Comparison of ENCODE assay signal across 8 cellular contexts in genomic region chr7:155001756-155002410, GRCh38. TPM values are rescaled to one million over a fixed set of nuclear protein-coding genes. Genes with fewer than 3 reads are reported as not detected.
DNase-seq lines count a peak whose midpoint lies in the region; ATAC-seq lines count a peak whose summit lies in the region.

No MANE protein-coding gene starts in this region.

- peak; percentile 5 for ATAC-seq in GM18873 (IDR thresholded peaks at IDR 0.05; ENCODE audit: low FRiP score, unreplicated experiment)
- ATAC-seq in HG03097 (IDR thresholded peaks at IDR 0.05; ENCODE audit: low FRiP score, unreplicated experiment), result peak; percentile 8
- no peak for ATAC-seq in esophagus mucosa

- peak; percentile 11 for DNase-seq in Ammon's horn (ENCODE audit: low spot score)
- DNase-seq in UCSD-AML1 (lab: John Stamatoyannopoulos, UW; ENCODE audit: unreplicated experiment), result peak; percentile 20
- DNase-seq in globus pallidus (ENCODE audit: low spot score), result peak; percentile 5
- DNase-seq in stimulated activated CD4-positive, alpha-beta T cell treated with anti-CD3 and anti-CD28 coated beads, Interleukin-4, amount 100 ng/mL, for 1 hour, result no peak

- H3K9me3 ChIP-seq in skeletal muscle tissue (ENCODE audit: control insufficient read depth in 3 of 3, low read length in 3 of 3), result no peaks in the 10 kb centered on the region

- no peaks in the 10 kb centered on the region for H3K27me3 ChIP-seq in skeletal muscle tissue (ENCODE audit: control insufficient read depth in 3 of 3, insufficient read depth in 3 of 3, low read length in 3 of 3)

- peak overlapping the region; percentile 69 to 86 (median 70) for H3K9ac ChIP-seq in skeletal muscle tissue (ENCODE audit: low read depth in 1 of 3, low read length in 3 of 3)

- H3K36me3 ChIP-seq in skeletal muscle tissue (ENCODE audit: control insufficient read depth in 3 of 3, insufficient read depth in 3 of 3, low read length in 3 of 3), result peaks cover 6 to 25% (median 19%) of the 10 kb centered on the region in 3 donors

- H3K4me1 ChIP-seq in skeletal muscle tissue (ENCODE audit: control insufficient read depth in 3 of 3, insufficient read depth in 3 of 3, low read length in 3 of 3), result peaks cover 8 to 15% (median 11%) of the 10 kb centered on the region in 3 donors

- H3K4me3 ChIP-seq in skeletal muscle tissue (ENCODE audit: low read length in 3 of 3), result peak overlapping the region; percentile 65 to 76 (median 71)

- H3K27ac ChIP-seq in skeletal muscle tissue (ENCODE audit: low read depth, low read length), result no peak overlapping the region

RNA-seq across cellular contexts. Expression of gene PAXIP1, which starts 1.0 kb away (rescaled TPM):
- 7.8 TPM for total RNA-seq in skeletal muscle tissue
- 6.7 TPM for total RNA-seq in esophagus mucosa
